ENCODE assay signal across 9 cellular contexts in the genomic region with DNA sequence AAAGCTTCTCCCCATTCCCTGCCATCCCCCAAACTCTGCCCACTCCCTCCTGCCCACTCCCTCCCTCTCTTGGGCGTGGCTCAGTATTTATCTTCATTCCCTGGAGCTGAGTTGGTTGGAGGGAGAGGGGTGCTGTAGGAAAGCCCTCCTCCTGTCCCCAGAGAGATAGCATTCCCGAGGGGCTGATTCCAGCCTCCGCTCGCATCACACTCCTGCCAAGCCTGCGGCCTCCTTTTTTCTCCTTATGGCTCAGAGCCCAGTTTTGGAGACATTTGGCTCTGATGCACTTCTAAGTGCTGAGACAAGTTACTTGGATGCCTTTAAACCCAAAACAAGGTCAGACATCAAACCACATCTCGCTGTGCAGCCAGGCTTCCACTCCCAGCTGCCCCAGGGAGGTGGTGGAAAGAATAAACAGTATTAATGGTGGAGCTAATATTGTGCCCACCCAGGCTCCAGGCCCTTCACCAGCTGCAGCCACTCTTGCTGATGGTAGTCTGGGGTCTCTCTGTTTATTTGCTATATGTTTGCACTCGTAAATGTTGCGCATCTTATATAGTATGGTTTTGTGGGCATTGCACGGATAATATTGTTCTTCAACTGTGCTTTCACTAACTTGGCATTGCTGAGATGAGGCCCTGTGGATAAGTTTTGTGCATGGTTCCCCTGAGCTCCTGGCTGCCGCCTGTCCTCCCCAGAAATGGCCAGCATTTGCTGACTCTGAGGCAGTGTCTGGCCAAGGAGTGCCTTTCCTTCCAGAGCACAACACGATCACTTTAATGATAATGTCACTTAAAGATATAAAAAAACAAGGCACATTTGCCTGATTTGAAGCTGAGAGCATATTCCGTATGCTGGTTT.
DNase-seq lines count a peak whose midpoint lies in the region; ATAC-seq and TF ChIP-seq lines count a peak whose summit lies in the region.
"Had no signal": no experiment of that assay in that cellular context is flagged by ENCODE, and none has a peak within 500 bp of the region (broad histone marks: within the 10 kb centered on the region; RNA-seq: fewer than 3 reads in every experiment).

No MANE protein-coding gene starts in this region.

- ATAC-seq in right cardiac atrium (peak; percentile 58 to 65), HG02852 (IDR thresholded peaks at IDR 0.05; ENCODE audit: unreplicated experiment) (no peak)

- no peak overlapping the region for H3K4me3 Mint-ChIP-seq in activated CD4-positive, alpha-beta T cell treated with anti-CD3 and anti-CD28 coated beads, Interleukin-2, amount 10 ng/mL, durations not matched to agents 24 days and 14 days

- H3K36me3 Mint-ChIP-seq in activated CD4-positive, alpha-beta T cell treated with anti-CD3 and anti-CD28 coated beads, Interleukin-2, amount 10 ng/mL, durations not matched to agents 24 days and 14 days (ENCODE audit: low read depth), result no peaks in the 10 kb centered on the region

- no peaks in the 10 kb centered on the region for H4K20me1 ChIP-seq in smooth muscle cell (ENCODE audit: low read depth)

- no peaks in the 10 kb centered on the region for H3K9me3 ChIP-seq in adrenal gland (replicated peaks in 1 of 3)
- no peaks in the 10 kb centered on the region for H3K9me3 ChIP-seq in right cardiac atrium (ENCODE audit: control insufficient read depth, low read length)
- no peaks in the 10 kb centered on the region for H3K9me3 ChIP-seq in smooth muscle cell (replicated peaks; ENCODE audit: low read depth)
- H3K9me3 ChIP-seq: HAP-1 had no signal

- H2AFZ ChIP-seq in smooth muscle cell (ENCODE audit: low read depth), result no peak overlapping the region

- TF ChIP-seq CTCF in adrenal gland (IDR thresholded peaks at IDR 0.05) (no peak), smooth muscle cell (IDR thresholded peaks at IDR 0.05; ENCODE audit: borderline replicate concordance, insufficient read depth, poor library complexity, severe bottlenecking) (no peak)

- intact Hi-C loops in adrenal gland (cut with DNase I) (loop anchor here in 1 of 2 donors (10.0 kb wide), 1 partner anchor 124 kb away; no protein-coding TSS in a partner anchor), right cardiac atrium (cut with DNase I) (loop anchor here in 1 of 4 donors (5.0 kb wide), 1 partner anchor 294 kb away; no protein-coding TSS in a partner anchor)
- intact Hi-C loops in activated CD4-positive, alpha-beta T cell treated with anti-CD3 and anti-CD28 coated beads, Interleukin-2, amount 10 ng/mL, durations not matched to agents 24 days and 14 days (cut with micrococcal nuclease), result no loop called here

- no peak overlapping the region for H3K27ac Mint-ChIP-seq in activated CD4-positive, alpha-beta T cell treated with anti-CD3 and anti-CD28 coated beads, Interleukin-2, amount 10 ng/mL, durations not matched to agents 24 days and 14 days

- DNase-seq in G401 (ENCODE audit: low spot score), result peak; percentile 19
- DNase-seq in adrenal gland, result peak in 5 of 7 donors; percentile 32 to 47 (median 35)
- peak; percentile 59 to 77 (median 75) for DNase-seq in right cardiac atrium
- DNase-seq in smooth muscle cell (lab: John Stamatoyannopoulos, UW; ENCODE audit: unreplicated experiment), result no peak
- no peak for DNase-seq in activated CD4-positive, alpha-beta T cell treated with anti-CD3 and anti-CD28 coated beads, Interleukin-2, amount 10 ng/mL, durations not matched to agents 24 days and 14 days
- DNase-seq in nucleus accumbens (lab: John Stamatoyannopoulos, UW), result no peak
- DNase-seq in NCI-H146 (lab: John Stamatoyannopoulos, UW), result no peak

- no peak overlapping the region for H3K4me3 ChIP-seq in adrenal gland
- H3K4me3 ChIP-seq in right cardiac atrium (ENCODE audit: low read length), result no peak overlapping the region
- H3K4me3 ChIP-seq in smooth muscle cell, result no peak overlapping the region
- H3K4me3 ChIP-seq: HAP-1 had no signal

- H3K4me1 ChIP-seq in adrenal gland (replicated peaks in 1 of 2), result peaks cover 0 to 11% of the 10 kb centered on the region in 2 donors
- peaks cover 10% of the 10 kb centered on the region for H3K4me1 ChIP-seq in right cardiac atrium (ENCODE audit: control insufficient read depth, insufficient read depth, low read length)
- H3K4me1 ChIP-seq in smooth muscle cell (ENCODE audit: low read depth), result no peaks in the 10 kb centered on the region
- H3K4me1 ChIP-seq: HAP-1 had no signal

- no peaks in the 10 kb centered on the region for H3K27me3 ChIP-seq in adrenal gland
- no peaks in the 10 kb centered on the region for H3K27me3 ChIP-seq in right cardiac atrium (ENCODE audit: control insufficient read depth, insufficient read depth)
- H3K27me3 ChIP-seq in smooth muscle cell (ENCODE audit: low read depth), result no peaks in the 10 kb centered on the region

- H3K36me3 ChIP-seq in adrenal gland (replicated peaks in 1 of 2) (no peaks in the 10 kb centered on the region), smooth muscle cell (ENCODE audit: low read depth) (no peaks in the 10 kb centered on the region)
- H3K36me3 ChIP-seq: HAP-1 had no signal

- WGBS in adrenal gland, 4 donors, result 29 to 63% (median 46%) methylated on average over 7 to 12 of the region's 12 CpGs
- WGBS in right cardiac atrium, result 33% methylated on average over 12 of the region's 12 CpGs
- 66% methylated on average over 12 of the region's 12 CpGs for WGBS in smooth muscle cell (ENCODE audit: low lambda C conversion rate)

- H3K4me2 ChIP-seq in smooth muscle cell, result peak overlapping the region; percentile 59

- no peaks in the 10 kb centered on the region for H3K9me3 Mint-ChIP-seq in activated CD4-positive, alpha-beta T cell treated with anti-CD3 and anti-CD28 coated beads, Interleukin-2, amount 10 ng/mL, durations not matched to agents 24 days and 14 days

- in situ Hi-C loops in G401 (cut with HindIII; ENCODE audit: low sequenced_read_pairs), result no loop called here

- peak overlapping the region in 1 of 5 donors; percentile 9 for H3K27ac ChIP-seq in adrenal gland
- H3K27ac ChIP-seq in right cardiac atrium (ENCODE audit: low read length), result peak overlapping the region; percentile 51
- H3K27ac ChIP-seq in smooth muscle cell (ENCODE audit: low read depth), result no peak overlapping the region

- H3F3A ChIP-seq in smooth muscle cell (ENCODE audit: low read depth), result peaks cover 8% of the 10 kb centered on the region

- no peak overlapping the region for H3K9ac ChIP-seq in smooth muscle cell (ENCODE audit: low read depth)

- peaks cover 19% of the 10 kb centered on the region for H3K4me1 Mint-ChIP-seq in activated CD4-positive, alpha-beta T cell treated with anti-CD3 and anti-CD28 coated beads, Interleukin-2, amount 10 ng/mL, durations not matched to agents 24 days and 14 days

- no peaks in the 10 kb centered on the region for H3K79me2 ChIP-seq in smooth muscle cell (ENCODE audit: low read depth)

- H3K27me3 Mint-ChIP-seq in activated CD4-positive, alpha-beta T cell treated with anti-CD3 and anti-CD28 coated beads, Interleukin-2, amount 10 ng/mL, durations not matched to agents 24 days and 14 days, result no peaks in the 10 kb centered on the region

- TF ChIP-seq POLR2A in adrenal gland (IDR thresholded peaks at IDR 0.05), result no peak

Comparison
In these comparisons a context has a peak if more than half of its experiments do, and no peak if none do; other contexts are left out.
1. DNase-seq: peak in G401 (single experiment), adrenal gland (5 of 7) and right cardiac atrium (3 of 3); none in smooth muscle cell (single experiment), activated CD4-positive, alpha-beta T cell treated with anti-CD3 and anti-CD28 coated beads, Interleukin-2, amount 10 ng/mL, durations not matched to agents 24 days and 14 days (single experiment), nucleus accumbens (0 of 56) and NCI-H146 (single experiment).